In the genomic region with DNA sequence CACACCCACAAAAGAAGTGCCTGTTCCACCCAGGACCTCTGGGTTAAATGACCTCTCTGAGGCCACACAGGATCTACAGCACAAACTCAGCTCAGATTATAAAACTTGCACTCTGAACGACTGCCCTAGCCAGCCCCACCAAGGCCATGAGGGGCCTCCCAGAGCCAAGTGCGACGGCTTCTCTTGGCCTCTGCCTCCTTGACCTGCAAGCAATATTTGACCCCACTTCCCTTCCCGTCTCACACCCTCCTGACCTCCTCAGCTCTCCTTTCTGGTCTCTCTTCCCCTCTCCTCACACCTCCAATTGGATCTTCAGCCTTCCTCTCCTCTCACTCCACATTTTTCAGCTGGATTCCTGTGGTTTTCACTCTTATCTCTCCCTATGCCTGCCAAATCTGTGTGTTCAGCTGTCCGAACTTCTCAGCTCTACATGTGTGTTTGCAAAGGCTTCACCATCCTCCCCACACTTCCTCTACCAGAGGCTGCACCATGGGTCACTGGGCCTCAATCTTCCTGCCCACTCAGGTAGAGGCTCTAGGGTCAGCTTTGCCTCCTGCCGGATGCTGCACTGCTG, we compare ENCODE assay signal across 16 cellular contexts. TPM values are rescaled to one million over a fixed set of nuclear protein-coding genes. Genes with fewer than 3 reads are reported as not detected.
DNase-seq lines count a peak whose midpoint lies in the region; ATAC-seq and TF ChIP-seq lines count a peak whose summit lies in the region.
"Had no signal": no experiment of that assay in that cellular context is flagged by ENCODE, and none has a peak within 500 bp of the region (broad histone marks: within the 10 kb centered on the region; RNA-seq: fewer than 3 reads in every experiment).

No MANE protein-coding gene starts in this region.

- no peak for DNase-seq in AG04450 (ENCODE audit: low read depth, low spot score)
- peak; percentile 70 for DNase-seq in M059J (ENCODE audit: low read depth)
- DNase-seq in cardiac fibroblast (ENCODE audit: low read depth in 2 of 2), result peak; percentile 25 to 70
- DNase-seq in myocyte (ENCODE audit: low read depth), result peak; percentile 86
- no peak for DNase-seq in ecto neural progenitor cell (ENCODE audit: low spot score)
- no peak for DNase-seq in AG08395 (ENCODE audit: low spot score)
- DNase-seq: activated CD4-positive, alpha-beta T cell treated with anti-CD3 and anti-CD28 coated beads, Interleukin-2, amount 10 ng/mL, durations not matched to agents 24 days and 14 days; glutamatergic neuron; GM23248; islet precursor cell; MV-4-11; NCI-H2171 treated with DMSO at 0.1 percent for 48 hours had no signal

- no peak for TF ChIP-seq CTCF in AG04450 (IDR thresholded peaks at IDR 0.05; ENCODE audit: low read depth, low read length)
- TF ChIP-seq CTCF in cardiac fibroblast (IDR thresholded peaks at IDR 0.05; ENCODE audit: low read depth, low read length), result no peak

- CTCF ChIA-PET in AG04450 (lab: Charles Lee), result interaction anchor here (0.6 kb wide), 1 partner anchor 993 kb away, joined by 4 read pairs; no protein-coding TSS in a partner anchor

- ATAC-seq in HG03457 (IDR thresholded peaks at IDR 0.05; ENCODE audit: unreplicated experiment) (no peak), GM18909 (IDR thresholded peaks at IDR 0.05; ENCODE audit: poor library complexity, unreplicated experiment) (no peak)

- no peaks in the 10 kb centered on the region; the same call in 1 of the 2 replicates for H3K9me3 ChIP-seq in AG04450 (ENCODE audit: control insufficient read depth, insufficient read depth, low read length)
- H3K9me3 ChIP-seq: testis had no signal

- H3K4me3 ChIP-seq in AG04450 (ENCODE audit: low read depth, low read length) (no peak overlapping the region), cardiac fibroblast (replicated peaks in 1 of 2; ENCODE audit: low read depth in 2 of 2, low read length in 2 of 2) (no peak overlapping the region)
- H3K4me3 ChIP-seq: GM23248, testis had no signal

- peaks cover 6% of the 10 kb centered on the region for H3K27me3 ChIP-seq in AG04450 (ENCODE audit: control insufficient read depth, insufficient read depth, low read length)
- H3K27me3 ChIP-seq: testis had no signal

- POLR2A ChIA-PET in AG04450 (lab: Yijun Ruan, JAX), result interaction anchor here (1.1 kb wide), 1 partner anchor 22 kb away, joined by 3 read pairs; no protein-coding TSS in a partner anchor

- peak overlapping the region; percentile 73 for H3K27ac ChIP-seq in AG04450 (ENCODE audit: low read depth, low read length)
- H3K27ac ChIP-seq: GM23248, testis had no signal

RNA-seq across cellular contexts. Expression of a gene that starts 25.3 kb away (rescaled TPM):
- 34.3 and 42.7 TPM in 2 replicates for polyA plus RNA-seq in AG04450 (2011; rRNA removed)
- polyA minus RNA-seq in AG04450 (2011; rRNA and poly(A)+ RNA removed), result 32.6 and 39.5 TPM in 2 replicates
- total RNA-seq in M059J (2014; rRNA removed; shearing (Covaris generic)), result 9.8 and 13.9 TPM in 2 replicates
- 60.7 and 75.7 TPM in 2 replicates for total RNA-seq in myocyte
- polyA plus RNA-seq in myocyte (2012), result 81.7 TPM

RNA-seq across cellular contexts. Expression of a gene that starts 39.8 kb away (rescaled TPM):
- not detected in 2 replicates for polyA plus RNA-seq in AG04450 (2011; rRNA removed)
- polyA minus RNA-seq in AG04450 (2011; rRNA and poly(A)+ RNA removed), result not detected in 2 replicates
- not detected in 2 replicates for total RNA-seq in M059J (2014; rRNA removed; shearing (Covaris generic))
- total RNA-seq in myocyte, result 0.27 and 0.68 TPM in 2 replicates
- 0.05 TPM for polyA plus RNA-seq in myocyte (2012)
- total RNA-seq: activated CD4-positive, alpha-beta T cell treated with anti-CD3 and anti-CD28 coated beads, Interleukin-2, amount 10 ng/mL, durations not matched to agents 24 days and 14 days; endothelial cell of umbilical vein; GM23248 had no signal
- polyA plus RNA-seq: endothelial cell of umbilical vein, GM23248 had no signal

Comparison
In these comparisons a context has a peak if more than half of its experiments do, and no peak if none do; other contexts are left out.
1. DNase-seq: peak in M059J (single experiment), cardiac fibroblast (2 of 2) and myocyte (single experiment); none in AG04450 (single experiment), ecto neural progenitor cell (single experiment) and AG08395 (single experiment).